In the genomic region with DNA sequence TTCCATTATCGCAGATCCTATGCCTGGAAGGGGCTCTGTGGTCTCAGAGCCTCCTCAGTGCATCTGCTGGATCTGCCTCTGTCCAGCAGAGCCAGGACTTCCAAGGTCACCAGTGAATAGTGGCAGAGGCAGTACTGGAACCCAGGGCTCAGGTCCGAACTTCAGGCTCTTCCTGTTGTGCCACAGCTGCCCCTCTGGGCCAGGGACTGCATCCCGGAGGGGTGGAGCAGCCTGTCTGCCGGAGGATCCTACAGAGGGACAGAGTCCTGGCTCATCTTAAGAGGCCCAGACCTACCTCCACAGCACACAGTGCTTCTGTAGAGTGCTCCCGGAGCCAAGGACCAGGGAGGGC, we compare ENCODE assay signal across 3 cellular contexts.
A peak's percentile ranks its signal among the peaks of the same experiment; 100 is the strongest.
TF ChIP-seq lines count a peak whose summit lies in the region.

No MANE protein-coding gene starts in this region.

TF ChIP-seq in GM23338, 12 proteins besides CTCF, POLR2A, EP300 and RAD21 (continued from another document):
- TF ChIP-seq, protein P1, sequence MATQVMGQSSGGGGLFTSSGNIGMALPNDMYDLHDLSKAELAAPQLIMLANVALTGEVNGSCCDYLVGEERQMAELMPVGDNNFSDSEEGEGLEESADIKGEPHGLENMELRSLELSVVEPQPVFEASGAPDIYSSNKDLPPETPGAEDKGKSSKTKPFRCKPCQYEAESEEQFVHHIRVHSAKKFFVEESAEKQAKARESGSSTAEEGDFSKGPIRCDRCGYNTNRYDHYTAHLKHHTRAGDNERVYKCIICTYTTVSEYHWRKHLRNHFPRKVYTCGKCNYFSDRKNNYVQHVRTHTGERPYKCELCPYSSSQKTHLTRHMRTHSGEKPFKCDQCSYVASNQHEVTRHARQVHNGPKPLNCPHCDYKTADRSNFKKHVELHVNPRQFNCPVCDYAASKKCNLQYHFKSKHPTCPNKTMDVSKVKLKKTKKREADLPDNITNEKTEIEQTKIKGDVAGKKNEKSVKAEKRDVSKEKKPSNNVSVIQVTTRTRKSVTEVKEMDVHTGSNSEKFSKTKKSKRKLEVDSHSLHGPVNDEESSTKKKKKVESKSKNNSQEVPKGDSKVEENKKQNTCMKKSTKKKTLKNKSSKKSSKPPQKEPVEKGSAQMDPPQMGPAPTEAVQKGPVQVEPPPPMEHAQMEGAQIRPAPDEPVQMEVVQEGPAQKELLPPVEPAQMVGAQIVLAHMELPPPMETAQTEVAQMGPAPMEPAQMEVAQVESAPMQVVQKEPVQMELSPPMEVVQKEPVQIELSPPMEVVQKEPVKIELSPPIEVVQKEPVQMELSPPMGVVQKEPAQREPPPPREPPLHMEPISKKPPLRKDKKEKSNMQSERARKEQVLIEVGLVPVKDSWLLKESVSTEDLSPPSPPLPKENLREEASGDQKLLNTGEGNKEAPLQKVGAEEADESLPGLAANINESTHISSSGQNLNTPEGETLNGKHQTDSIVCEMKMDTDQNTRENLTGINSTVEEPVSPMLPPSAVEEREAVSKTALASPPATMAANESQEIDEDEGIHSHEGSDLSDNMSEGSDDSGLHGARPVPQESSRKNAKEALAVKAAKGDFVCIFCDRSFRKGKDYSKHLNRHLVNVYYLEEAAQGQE (IDR thresholded peaks at IDR 0.05; ENCODE audit: unreplicated experiment), result peak; percentile 24

TF ChIP-seq in PFSK-1, 5 proteins besides CTCF, POLR2A, EP300 and RAD21 (continued from another document):
- no peak for TF ChIP-seq TAF1 (IDR thresholded peaks at IDR 0.05; ENCODE audit: borderline replicate concordance, insufficient read depth, low read length)

TF ChIP-seq in neural cell, 6 proteins besides CTCF, POLR2A, EP300 and RAD21 (continued from another document):
- TF ChIP-seq, protein P1 (IDR thresholded peaks at IDR 0.05; ENCODE audit: borderline replicate concordance), result no peak
- no peak for TF ChIP-seq TAF1 (IDR thresholded peaks at IDR 0.05; ENCODE audit: low read depth)
- no peak for TF ChIP-seq POLR2AphosphoS5 (IDR thresholded peaks at IDR 0.05)
- no peak for TF ChIP-seq SMC3 (conservative IDR thresholded peaks at IDR 0.05; ENCODE audit: poor library complexity)
- no peak for TF ChIP-seq EZH2 (IDR thresholded peaks at IDR 0.05; ENCODE audit: borderline replicate concordance, insufficient read depth, low read length, poor library complexity, severe bottlenecking)
